Comparison of ENCODE assay signal across 15 cellular contexts in the genomic region with DNA sequence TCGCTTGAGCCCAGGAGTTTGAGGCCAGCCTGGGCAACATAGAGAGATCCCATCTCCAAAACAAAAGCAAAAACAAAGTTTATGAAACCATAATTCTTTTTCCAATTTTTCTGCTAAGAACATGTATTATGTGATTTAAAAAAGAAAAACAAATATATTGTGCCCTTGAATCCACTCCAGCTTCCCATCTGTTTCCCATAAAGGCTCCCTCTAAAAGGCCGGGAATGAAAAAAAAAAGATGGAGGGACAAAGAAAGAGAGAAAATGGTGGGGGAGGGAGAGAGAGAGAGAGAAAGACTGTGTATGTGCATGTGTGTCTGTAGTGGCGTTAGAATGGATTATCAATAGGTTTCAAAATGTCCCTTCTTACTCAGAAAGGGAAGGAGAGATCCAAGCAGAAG.
"Had no signal": no experiment of that assay in that cellular context is flagged by ENCODE, and none has a peak within 500 bp of the region (broad histone marks: within the 10 kb centered on the region; RNA-seq: fewer than 3 reads in every experiment).

No MANE protein-coding gene starts in this region.

- H3K27ac ChIP-seq: coronary artery, foreskin keratinocyte, lower lobe of right lung, testis had no signal

- H3K27me3 ChIP-seq: foreskin keratinocyte, testis had no signal

- H3K4me1 ChIP-seq: testis had no signal

- H3K27me3 Mint-ChIP-seq: activated B cell treated with CpG ODN at 0.5 μM for 24 hours; activated naive CD8-positive, alpha-beta T cell treated with anti-CD3 and anti-CD28 coated beads, Interleukin-2, amount 50 U/mL, for 24 hours; naive thymus-derived CD4-positive, alpha-beta T cell had no signal

- H3K27ac Mint-ChIP-seq: activated B cell treated with CpG ODN at 0.5 μM for 24 hours; activated naive CD8-positive, alpha-beta T cell treated with anti-CD3 and anti-CD28 coated beads, Interleukin-2, amount 50 U/mL, for 24 hours; naive thymus-derived CD4-positive, alpha-beta T cell had no signal

- H3K4me3 Mint-ChIP-seq: activated B cell treated with CpG ODN at 0.5 μM for 24 hours; activated naive CD8-positive, alpha-beta T cell treated with anti-CD3 and anti-CD28 coated beads, Interleukin-2, amount 50 U/mL, for 24 hours; activated T-cell treated with anti-CD3 and anti-CD28 coated beads, Interleukin-2, amount 50 U/mL, for 4 hours; naive thymus-derived CD4-positive, alpha-beta T cell had no signal

- H3K9me3 Mint-ChIP-seq: activated B cell treated with CpG ODN at 0.5 μM for 24 hours; activated T-cell treated with anti-CD3 and anti-CD28 coated beads, Interleukin-2, amount 50 U/mL, for 4 hours had no signal

- DNase-seq: activated B cell treated with CpG ODN at 0.5 μM for 24 hours; activated CD4-positive, alpha-beta T cell treated with anti-CD3 and anti-CD28 coated beads, Interleukin-2, amount 50 U/mL, for 1 hour; activated naive CD4-positive, alpha-beta T cell; activated naive CD8-positive, alpha-beta T cell treated with anti-CD3 and anti-CD28 coated beads, Interleukin-2, amount 50 U/mL, for 24 hours; activated T-cell treated with anti-CD3 and anti-CD28 coated beads, Interleukin-2, amount 50 U/mL, for 4 hours; caudate nucleus; foreskin keratinocyte; head of caudate nucleus; left cardiac atrium; lower lobe of right lung; naive thymus-derived CD4-positive, alpha-beta T cell; stimulated activated naive CD8-positive, alpha-beta T cell treated with anti-CD3 and anti-CD28 coated beads, Interleukin-15, Interleukin-2, amounts not matched to agents 100 U/mL and 50 U/mL, for 24 hours; T-helper 2 cell; testis had no signal

- H3K36me3 ChIP-seq: lower lobe of right lung had no signal

- H3K9me3 ChIP-seq: lower lobe of right lung, testis had no signal

- H3K4me3 ChIP-seq: coronary artery, lower lobe of right lung, testis had no signal
